Comparison of ENCODE assay signal across 1 cellular context in the genomic region with DNA sequence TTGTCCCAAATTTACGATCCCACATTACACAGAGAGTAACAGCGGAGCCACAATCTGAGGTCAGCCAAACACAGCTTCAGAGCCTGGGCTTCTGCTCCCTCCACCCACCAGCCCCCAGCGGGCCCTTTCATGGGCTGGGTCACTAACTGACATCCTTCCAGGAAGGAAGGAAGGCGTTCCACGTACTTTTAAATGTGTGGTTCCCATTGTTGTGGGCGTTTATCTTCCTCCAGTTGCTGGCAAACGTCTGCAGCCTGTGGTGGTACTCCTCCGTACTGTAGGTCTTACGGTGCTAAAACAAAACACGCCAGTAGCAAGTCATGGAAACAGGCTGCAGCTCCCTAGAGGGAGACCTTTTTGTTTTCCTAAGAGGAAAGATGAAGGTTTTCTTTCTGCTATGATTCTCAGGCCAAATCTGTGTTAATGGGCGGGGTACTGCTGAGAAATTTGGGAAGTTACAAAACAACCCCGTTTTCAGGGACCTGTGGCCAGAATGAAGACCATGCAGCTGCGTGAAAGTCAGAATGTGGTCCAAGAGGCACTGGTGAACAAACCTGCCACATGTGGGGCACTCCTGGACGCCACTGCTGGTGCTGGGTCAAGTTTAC.
TF ChIP-seq lines count a peak whose summit lies in the region.

No MANE protein-coding gene starts in this region.

TF ChIP-seq in K562, 482 proteins besides CTCF, POLR2A, EP300 and RAD21 (continued from another document and continues in another):
- peak; percentile 88 for TF ChIP-seq MYBL2 (IDR thresholded peaks at IDR 0.05; ENCODE audit: low read depth)
- no peak for TF ChIP-seq MYBL2 (CRISPR knock-in tag; IDR thresholded peaks at IDR 0.05; ENCODE audit: borderline replicate concordance)
- no peak for TF ChIP-seq POLR2AphosphoS2 (IDR thresholded peaks at IDR 0.05; ENCODE audit: low read length)
- no peak for TF ChIP-seq BRCA1 (IDR thresholded peaks at IDR 0.05)
- no peak for TF ChIP-seq BRCA1 (CRISPR knock-in tag; IDR thresholded peaks at IDR 0.05)
- TF ChIP-seq, protein P1, sequence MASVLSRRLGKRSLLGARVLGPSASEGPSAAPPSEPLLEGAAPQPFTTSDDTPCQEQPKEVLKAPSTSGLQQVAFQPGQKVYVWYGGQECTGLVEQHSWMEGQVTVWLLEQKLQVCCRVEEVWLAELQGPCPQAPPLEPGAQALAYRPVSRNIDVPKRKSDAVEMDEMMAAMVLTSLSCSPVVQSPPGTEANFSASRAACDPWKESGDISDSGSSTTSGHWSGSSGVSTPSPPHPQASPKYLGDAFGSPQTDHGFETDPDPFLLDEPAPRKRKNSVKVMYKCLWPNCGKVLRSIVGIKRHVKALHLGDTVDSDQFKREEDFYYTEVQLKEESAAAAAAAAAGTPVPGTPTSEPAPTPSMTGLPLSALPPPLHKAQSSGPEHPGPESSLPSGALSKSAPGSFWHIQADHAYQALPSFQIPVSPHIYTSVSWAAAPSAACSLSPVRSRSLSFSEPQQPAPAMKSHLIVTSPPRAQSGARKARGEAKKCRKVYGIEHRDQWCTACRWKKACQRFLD (CRISPR knock-in tag; IDR thresholded peaks at IDR 0.05) = no peak
- TF ChIP-seq, protein P2, sequence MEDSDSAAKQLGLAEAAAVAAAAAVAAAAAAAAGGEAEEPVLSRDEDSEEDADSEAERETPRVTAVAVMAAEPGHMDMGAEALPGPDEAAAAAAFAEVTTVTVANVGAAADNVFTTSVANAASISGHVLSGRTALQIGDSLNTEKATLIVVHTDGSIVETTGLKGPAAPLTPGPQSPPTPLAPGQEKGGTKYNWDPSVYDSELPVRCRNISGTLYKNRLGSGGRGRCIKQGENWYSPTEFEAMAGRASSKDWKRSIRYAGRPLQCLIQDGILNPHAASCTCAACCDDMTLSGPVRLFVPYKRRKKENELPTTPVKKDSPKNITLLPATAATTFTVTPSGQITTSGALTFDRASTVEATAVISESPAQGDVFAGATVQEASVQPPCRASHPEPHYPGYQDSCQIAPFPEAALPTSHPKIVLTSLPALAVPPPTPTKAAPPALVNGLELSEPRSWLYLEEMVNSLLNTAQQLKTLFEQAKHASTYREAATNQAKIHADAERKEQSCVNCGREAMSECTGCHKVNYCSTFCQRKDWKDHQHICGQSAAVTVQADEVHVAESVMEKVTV (CRISPR knock-in tag; IDR thresholded peaks at IDR 0.05) = no peak
- no peak for TF ChIP-seq ZSCAN29 (IDR thresholded peaks at IDR 0.05)
- peak; percentile 76 for TF ChIP-seq DPF2 (IDR thresholded peaks at IDR 0.05)
- no peak for TF ChIP-seq ZKSCAN8 (CRISPR knock-in tag; IDR thresholded peaks at IDR 0.05)
- TF ChIP-seq, protein P3, sequence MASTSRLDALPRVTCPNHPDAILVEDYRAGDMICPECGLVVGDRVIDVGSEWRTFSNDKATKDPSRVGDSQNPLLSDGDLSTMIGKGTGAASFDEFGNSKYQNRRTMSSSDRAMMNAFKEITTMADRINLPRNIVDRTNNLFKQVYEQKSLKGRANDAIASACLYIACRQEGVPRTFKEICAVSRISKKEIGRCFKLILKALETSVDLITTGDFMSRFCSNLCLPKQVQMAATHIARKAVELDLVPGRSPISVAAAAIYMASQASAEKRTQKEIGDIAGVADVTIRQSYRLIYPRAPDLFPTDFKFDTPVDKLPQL (IDR thresholded peaks at IDR 0.05; ENCODE audit: extremely low read depth, insufficient read length) = peak; percentile 17
- TF ChIP-seq RBM15 (IDR thresholded peaks at IDR 0.05; ENCODE audit: insufficient read depth, low read length) = no peak
- no peak for TF ChIP-seq JUN (IDR thresholded peaks at IDR 0.05; ENCODE audit: borderline replicate concordance, low read depth, low read length)
- no peak for TF ChIP-seq JUN (CRISPR knock-in tag; IDR thresholded peaks at IDR 0.05; ENCODE audit: borderline replicate concordance)
- TF ChIP-seq TBP (optimal IDR thresholded peaks at IDR 0.05; ENCODE audit: low read depth, low read length) = peak; percentile 52
- TF ChIP-seq RBM34 (IDR thresholded peaks at IDR 0.05; ENCODE audit: borderline replicate concordance, insufficient read depth, low read length) = no peak
- TF ChIP-seq, protein P4, sequence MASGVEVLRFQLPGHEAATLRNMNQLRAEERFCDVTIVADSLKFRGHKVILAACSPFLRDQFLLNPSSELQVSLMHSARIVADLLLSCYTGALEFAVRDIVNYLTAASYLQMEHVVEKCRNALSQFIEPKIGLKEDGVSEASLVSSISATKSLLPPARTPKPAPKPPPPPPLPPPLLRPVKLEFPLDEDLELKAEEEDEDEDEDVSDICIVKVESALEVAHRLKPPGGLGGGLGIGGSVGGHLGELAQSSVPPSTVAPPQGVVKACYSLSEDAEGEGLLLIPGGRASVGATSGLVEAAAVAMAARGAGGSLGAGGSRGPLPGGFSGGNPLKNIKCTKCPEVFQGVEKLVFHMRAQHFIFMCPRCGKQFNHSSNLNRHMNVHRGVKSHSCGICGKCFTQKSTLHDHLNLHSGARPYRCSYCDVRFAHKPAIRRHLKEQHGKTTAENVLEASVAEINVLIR (CRISPR knock-in tag; IDR thresholded peaks at IDR 0.05) = no peak
- no peak for TF ChIP-seq HIVEP1 (CRISPR knock-in tag; IDR thresholded peaks at IDR 0.05)
- no peak for TF ChIP-seq PRMT5 (CRISPR knock-in tag; IDR thresholded peaks at IDR 0.05)
- no peak for TF ChIP-seq TEAD1 (CRISPR knock-in tag; IDR thresholded peaks at IDR 0.05)
- peak; percentile 97 for TF ChIP-seq EGR1 (conservative IDR thresholded peaks at IDR 0.05)
- TF ChIP-seq HNRNPH1 (optimal IDR thresholded peaks at IDR 0.05; ENCODE audit: low read depth, low read length) = no peak
- TF ChIP-seq, protein P5, sequence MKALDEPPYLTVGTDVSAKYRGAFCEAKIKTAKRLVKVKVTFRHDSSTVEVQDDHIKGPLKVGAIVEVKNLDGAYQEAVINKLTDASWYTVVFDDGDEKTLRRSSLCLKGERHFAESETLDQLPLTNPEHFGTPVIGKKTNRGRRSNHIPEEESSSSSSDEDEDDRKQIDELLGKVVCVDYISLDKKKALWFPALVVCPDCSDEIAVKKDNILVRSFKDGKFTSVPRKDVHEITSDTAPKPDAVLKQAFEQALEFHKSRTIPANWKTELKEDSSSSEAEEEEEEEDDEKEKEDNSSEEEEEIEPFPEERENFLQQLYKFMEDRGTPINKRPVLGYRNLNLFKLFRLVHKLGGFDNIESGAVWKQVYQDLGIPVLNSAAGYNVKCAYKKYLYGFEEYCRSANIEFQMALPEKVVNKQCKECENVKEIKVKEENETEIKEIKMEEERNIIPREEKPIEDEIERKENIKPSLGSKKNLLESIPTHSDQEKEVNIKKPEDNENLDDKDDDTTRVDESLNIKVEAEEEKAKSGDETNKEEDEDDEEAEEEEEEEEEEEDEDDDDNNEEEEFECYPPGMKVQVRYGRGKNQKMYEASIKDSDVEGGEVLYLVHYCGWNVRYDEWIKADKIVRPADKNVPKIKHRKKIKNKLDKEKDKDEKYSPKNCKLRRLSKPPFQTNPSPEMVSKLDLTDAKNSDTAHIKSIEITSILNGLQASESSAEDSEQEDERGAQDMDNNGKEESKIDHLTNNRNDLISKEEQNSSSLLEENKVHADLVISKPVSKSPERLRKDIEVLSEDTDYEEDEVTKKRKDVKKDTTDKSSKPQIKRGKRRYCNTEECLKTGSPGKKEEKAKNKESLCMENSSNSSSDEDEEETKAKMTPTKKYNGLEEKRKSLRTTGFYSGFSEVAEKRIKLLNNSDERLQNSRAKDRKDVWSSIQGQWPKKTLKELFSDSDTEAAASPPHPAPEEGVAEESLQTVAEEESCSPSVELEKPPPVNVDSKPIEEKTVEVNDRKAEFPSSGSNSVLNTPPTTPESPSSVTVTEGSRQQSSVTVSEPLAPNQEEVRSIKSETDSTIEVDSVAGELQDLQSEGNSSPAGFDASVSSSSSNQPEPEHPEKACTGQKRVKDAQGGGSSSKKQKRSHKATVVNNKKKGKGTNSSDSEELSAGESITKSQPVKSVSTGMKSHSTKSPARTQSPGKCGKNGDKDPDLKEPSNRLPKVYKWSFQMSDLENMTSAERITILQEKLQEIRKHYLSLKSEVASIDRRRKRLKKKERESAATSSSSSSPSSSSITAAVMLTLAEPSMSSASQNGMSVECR (CRISPR knock-in tag; IDR thresholded peaks at IDR 0.05) = no peak
- TF ChIP-seq POLR2B (IDR thresholded peaks at IDR 0.05; ENCODE audit: low read depth, partially characterized antibody) = peak; percentile 31
- TF ChIP-seq ELF4 (CRISPR knock-in tag; IDR thresholded peaks at IDR 0.05) = no peak
- TF ChIP-seq CCNT2 (IDR thresholded peaks at IDR 0.05; ENCODE audit: borderline replicate concordance, extremely low read depth, insufficient read length, low read depth, low read length) = no peak
- peak; percentile 76 for TF ChIP-seq STAT5A (IDR thresholded peaks at IDR 0.05; ENCODE audit: borderline replicate concordance, low read length)
- TF ChIP-seq MBD2 (IDR thresholded peaks at IDR 0.05; ENCODE audit: borderline replicate concordance, low read depth) = peak; percentile 52; the same call in 1 of the 2 replicates
- TF ChIP-seq MCM2 (IDR thresholded peaks at IDR 0.05; ENCODE audit: low read depth) = no peak
- TF ChIP-seq SNRNP70 (optimal IDR thresholded peaks at IDR 0.05; ENCODE audit: low read depth, low read length) = no peak
- TF ChIP-seq CREB1 (IDR thresholded peaks at IDR 0.05) = peak; percentile 21; the same call in 1 of the 2 replicates
- no peak for TF ChIP-seq CREB1 (CRISPR knock-in tag; IDR thresholded peaks at IDR 0.05)
- no peak for TF ChIP-seq FOXJ2 (tag; IDR thresholded peaks at IDR 0.05)
- TF ChIP-seq MEF2D (tag; conservative IDR thresholded peaks at IDR 0.05; ENCODE audit: low read depth) = no peak
- no peak for TF ChIP-seq SIN3B (IDR thresholded peaks at IDR 0.05; ENCODE audit: low read depth)
- no peak for TF ChIP-seq ZNF584 (CRISPR knock-in tag; IDR thresholded peaks at IDR 0.05; ENCODE audit: low read depth)
- TF ChIP-seq ZNF347 (CRISPR knock-in tag; IDR thresholded peaks at IDR 0.05; ENCODE audit: low read depth) = no peak
- TF ChIP-seq, protein P6, sequence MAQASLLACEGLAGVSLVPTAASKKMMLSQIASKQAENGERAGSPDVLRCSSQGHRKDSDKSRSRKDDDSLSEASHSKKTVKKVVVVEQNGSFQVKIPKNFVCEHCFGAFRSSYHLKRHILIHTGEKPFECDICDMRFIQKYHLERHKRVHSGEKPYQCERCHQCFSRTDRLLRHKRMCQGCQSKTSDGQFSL (CRISPR knock-in tag; IDR thresholded peaks at IDR 0.05) = no peak
- TF ChIP-seq, protein P6 (tag; IDR thresholded peaks at IDR 0.05) = no peak
- no peak for TF ChIP-seq PTRF (tag; IDR thresholded peaks at IDR 0.05)
- TF ChIP-seq U2AF1 (optimal IDR thresholded peaks at IDR 0.05; ENCODE audit: low read depth, low read length) = no peak
- no peak for TF ChIP-seq ZNF445 (CRISPR knock-in tag; IDR thresholded peaks at IDR 0.05; ENCODE audit: low read depth)
- TF ChIP-seq DMBX1 (CRISPR knock-in tag; IDR thresholded peaks at IDR 0.05; ENCODE audit: borderline replicate concordance) = no peak
- peak; percentile 40; the same call in 1 of the 2 replicates for TF ChIP-seq NFE2 (IDR thresholded peaks at IDR 0.05; ENCODE audit: low read depth)
- TF ChIP-seq TGIF2 (CRISPR knock-in tag; IDR thresholded peaks at IDR 0.05) = no peak
- TF ChIP-seq, protein P7, sequence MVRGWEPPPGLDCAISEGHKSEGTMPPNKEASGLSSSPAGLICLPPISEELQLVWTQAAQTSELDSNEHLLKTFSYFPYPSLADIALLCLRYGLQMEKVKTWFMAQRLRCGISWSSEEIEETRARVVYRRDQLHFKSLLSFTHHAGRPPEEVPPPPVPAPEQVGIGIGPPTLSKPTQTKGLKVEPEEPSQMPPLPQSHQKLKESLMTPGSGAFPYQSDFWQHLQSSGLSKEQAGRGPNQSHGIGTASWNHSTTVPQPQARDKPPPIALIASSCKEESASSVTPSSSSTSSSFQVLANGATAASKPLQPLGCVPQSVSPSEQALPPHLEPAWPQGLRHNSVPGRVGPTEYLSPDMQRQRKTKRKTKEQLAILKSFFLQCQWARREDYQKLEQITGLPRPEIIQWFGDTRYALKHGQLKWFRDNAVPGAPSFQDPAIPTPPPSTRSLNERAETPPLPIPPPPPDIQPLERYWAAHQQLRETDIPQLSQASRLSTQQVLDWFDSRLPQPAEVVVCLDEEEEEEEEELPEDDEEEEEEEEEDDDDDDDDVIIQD (CRISPR knock-in tag; IDR thresholded peaks at IDR 0.05) = no peak
- no peak for TF ChIP-seq RFX5 (IDR thresholded peaks at IDR 0.05; ENCODE audit: low read depth, low read length)
- TF ChIP-seq ADNP (tag; IDR thresholded peaks at IDR 0.05) = no peak
- TF ChIP-seq CREBBP (IDR thresholded peaks at IDR 0.05; ENCODE audit: low read depth, low read length) = no peak
- TF ChIP-seq CAMTA2 (CRISPR knock-in tag; conservative IDR thresholded peaks at IDR 0.05) = no peak
- no peak for TF ChIP-seq FOXJ3 (CRISPR knock-in tag; IDR thresholded peaks at IDR 0.05)
- TF ChIP-seq SIRT6 (IDR thresholded peaks at IDR 0.05; ENCODE audit: low read depth, low read length) = no peak
- no peak for TF ChIP-seq ZNF766 (CRISPR knock-in tag; conservative IDR thresholded peaks at IDR 0.05)
- TF ChIP-seq ZBTB17 (CRISPR knock-in tag; IDR thresholded peaks at IDR 0.05) = no peak
- TF ChIP-seq ZBTB1 (CRISPR knock-in tag; IDR thresholded peaks at IDR 0.05; ENCODE audit: borderline replicate concordance, low read depth) = no peak
- no peak for TF ChIP-seq ZFX (CRISPR knock-in tag; IDR thresholded peaks at IDR 0.05)
- no peak; the same call in 1 of the 2 replicates for TF ChIP-seq POLR2H (tag; IDR thresholded peaks at IDR 0.05; ENCODE audit: low read depth)
- TF ChIP-seq, protein P8, sequence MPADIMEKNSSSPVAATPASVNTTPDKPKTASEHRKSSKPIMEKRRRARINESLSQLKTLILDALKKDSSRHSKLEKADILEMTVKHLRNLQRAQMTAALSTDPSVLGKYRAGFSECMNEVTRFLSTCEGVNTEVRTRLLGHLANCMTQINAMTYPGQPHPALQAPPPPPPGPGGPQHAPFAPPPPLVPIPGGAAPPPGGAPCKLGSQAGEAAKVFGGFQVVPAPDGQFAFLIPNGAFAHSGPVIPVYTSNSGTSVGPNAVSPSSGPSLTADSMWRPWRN (IDR thresholded peaks at IDR 0.05; ENCODE audit: low read depth) = peak; percentile 51; the same call in 1 of the 2 replicates
- TF ChIP-seq CBFA2T2 (conservative IDR thresholded peaks at IDR 0.05) = peak; percentile 59
- no peak for TF ChIP-seq ZFP30 (CRISPR knock-in tag; IDR thresholded peaks at IDR 0.05; ENCODE audit: borderline replicate concordance)
- TF ChIP-seq RNF2 (IDR thresholded peaks at IDR 0.05) = peak; percentile 82; the same call in 1 of the 2 replicates
- no peak for TF ChIP-seq CHCHD3 (CRISPR knock-in tag; IDR thresholded peaks at IDR 0.05)
- peak in 1 of 2 experiments; percentile 71; a peak in 1 of 4 replicates for TF ChIP-seq HDAC1 (IDR thresholded peaks at IDR 0.05)
- TF ChIP-seq TAF9B (IDR thresholded peaks at IDR 0.05; ENCODE audit: partially characterized antibody) = no peak
- TF ChIP-seq NCOA4 (IDR thresholded peaks at IDR 0.05; ENCODE audit: partially characterized antibody) = no peak
